ENCODE assay signal across 9 cellular contexts in genomic region chr6:159970659-159971063, GRCh38. TPM values are rescaled to one million over a fixed set of nuclear protein-coding genes. Genes with fewer than 3 reads are reported as not detected.
DNase-seq lines count a peak whose midpoint lies in the region; ATAC-seq and TF ChIP-seq lines count a peak whose summit lies in the region.
"Had no signal": no experiment of that assay in that cellular context is flagged by ENCODE, and none has a peak within 500 bp of the region (broad histone marks: within the 10 kb centered on the region; RNA-seq: fewer than 3 reads in every experiment).

No MANE protein-coding gene starts in this region.

- H3K4me3 Mint-ChIP-seq in chondrocyte (ENCODE audit: unreplicated experiment), result peak overlapping the region; percentile 91
- peak overlapping the region; percentile 95 for H3K4me3 Mint-ChIP-seq in nephron progenitor cell

- no peaks in the 10 kb centered on the region for H3K9me3 Mint-ChIP-seq in chondrocyte (ENCODE audit: low read depth)
- no peaks in the 10 kb centered on the region for H3K9me3 Mint-ChIP-seq in nephron progenitor cell

- H3K27ac Mint-ChIP-seq in chondrocyte (ENCODE audit: unreplicated experiment) (peak overlapping the region; percentile 98), nephron progenitor cell (peak overlapping the region; percentile 99)

- H3K27ac ChIP-seq in BLaER1 treated with 17β-estradiol and CSF1 and Interleukin-3, amounts not matched to agents 10 nM and 100 nM, result peak overlapping the region in 7 of 11 experiments; percentile 86 to 98 (median 94); a peak in 8 of 22 replicates
- H3K27ac ChIP-seq in KMS-11 (no peak overlapping the region), tibial nerve (peak overlapping the region in 2 of 4 donors; percentile 93 to 95)

- TF ChIP-seq EP300 in tibial nerve (IDR thresholded peaks at IDR 0.05), result no peak

- TF ChIP-seq POLR2A in tibial nerve (IDR thresholded peaks at IDR 0.05), result no peak

- H2AFZ ChIP-seq in KMS-11 (ENCODE audit: low read depth), result no peak overlapping the region

- H3K4me1 Mint-ChIP-seq in chondrocyte (ENCODE audit: low read depth) (peaks cover 57% of the 10 kb centered on the region), nephron progenitor cell (peaks cover 56% of the 10 kb centered on the region)

- H3K27me3 ChIP-seq in BLaER1 treated with 17β-estradiol and CSF1 and Interleukin-3, amounts not matched to agents 10 nM and 100 nM, result no peaks in the 10 kb centered on the region
- H3K27me3 ChIP-seq in KMS-11 (ENCODE audit: insufficient read depth, low read depth) (no peaks in the 10 kb centered on the region), tibial nerve (no peaks in the 10 kb centered on the region)

- DNase-seq in chondrocyte (ENCODE audit: low spot score) (no peak), nephron progenitor cell (no peak), putamen (ENCODE audit: low spot score) (no peak), tibial nerve (ENCODE audit: low spot score in 2 of 2) (no peak)
- no peak for DNase-seq in stimulated activated CD8-positive, alpha-beta memory T cell treated with anti-CD3 and anti-CD28 coated beads, Interleukin-4, amount 100 ng/mL, for 48 hours
- DNase-seq: GOT3 had no signal

- H3K4me1 ChIP-seq in BLaER1 treated with 17β-estradiol and CSF1 and Interleukin-3, amounts not matched to agents 10 nM and 100 nM, result peaks cover 53 to 83% (median 61%) of the 10 kb centered on the region in 10 experiments
- H3K4me1 ChIP-seq in KMS-11 (ENCODE audit: low read depth, poor library complexity, severe bottlenecking) (peaks cover 64% of the 10 kb centered on the region), tibial nerve (peaks cover 0 to 52% (median 19%) of the 10 kb centered on the region in 4 donors)

- H4K20me1 ChIP-seq in BLaER1 treated with 17β-estradiol and CSF1 and Interleukin-3, amounts not matched to agents 10 nM and 100 nM, result peaks cover 51 to 64% (median 56%) of the 10 kb centered on the region in 11 experiments
- H4K20me1 ChIP-seq in KMS-11 (ENCODE audit: insufficient read depth), result no peaks in the 10 kb centered on the region

- H3K27me3 Mint-ChIP-seq in chondrocyte (ENCODE audit: low read depth), result no peaks in the 10 kb centered on the region
- peaks cover 20% of the 10 kb centered on the region for H3K27me3 Mint-ChIP-seq in nephron progenitor cell (ENCODE audit: low read depth, poor library complexity)

- H3K9me3 ChIP-seq in BLaER1 treated with 17β-estradiol and CSF1 and Interleukin-3, amounts not matched to agents 10 nM and 100 nM (replicated peaks in 1 of 11), result no peaks in the 10 kb centered on the region
- no peaks in the 10 kb centered on the region for H3K9me3 ChIP-seq in tibial nerve

- TF ChIP-seq CTCF in KMS-11 (conservative IDR thresholded peaks at IDR 0.05; ENCODE audit: low read depth, low read length) (no peak), chondrocyte (IDR thresholded peaks at IDR 0.05) (no peak), nephron progenitor cell (IDR thresholded peaks at IDR 0.05) (no peak), tibial nerve (IDR thresholded peaks at IDR 0.05) (no peak)

- peaks cover 60% of the 10 kb centered on the region for H3K79me2 ChIP-seq in KMS-11 (ENCODE audit: insufficient read depth, low read depth)

- ATAC-seq in HG03025 (IDR thresholded peaks at IDR 0.05; ENCODE audit: low FRiP score, unreplicated experiment), result no peak

- H3K36me3 Mint-ChIP-seq in chondrocyte (ENCODE audit: low read depth) (peaks cover 3% of the 10 kb centered on the region), nephron progenitor cell (ENCODE audit: low read depth) (no peaks in the 10 kb centered on the region)

- 89 to 90% methylated on average over 18 of the region's 18 CpGs for WGBS in tibial nerve, 2 donors

- H3K36me3 ChIP-seq in BLaER1 treated with 17β-estradiol and CSF1 and Interleukin-3, amounts not matched to agents 10 nM and 100 nM, result peaks cover 0 to 5% (median 0%) of the 10 kb centered on the region in 11 experiments; a peak in 3 of 22 replicates
- H3K36me3 ChIP-seq in KMS-11 (ENCODE audit: insufficient read depth) (no peaks in the 10 kb centered on the region), tibial nerve (no peaks in the 10 kb centered on the region)

- H3K4me3 ChIP-seq in BLaER1 treated with 17β-estradiol and CSF1 and Interleukin-3, amounts not matched to agents 10 nM and 100 nM, result peak overlapping the region; percentile 86 to 99 (median 94)
- no peak overlapping the region for H3K4me3 ChIP-seq in KMS-11 (IDR thresholded peaks at IDR 0.05; ENCODE audit: insufficient read depth, low read depth, low read length)
- H3K4me3 ChIP-seq in tibial nerve, result no peak overlapping the region

- peak overlapping the region; percentile 74 to 97 (median 87) for H3K4me2 ChIP-seq in BLaER1 treated with 17β-estradiol and CSF1 and Interleukin-3, amounts not matched to agents 10 nM and 100 nM
- H3K4me2 ChIP-seq in KMS-11, result peak overlapping the region; percentile 95; the same call in 1 of the 2 replicates

- peak overlapping the region in 10 of 11 experiments; percentile 91 to 99 (median 96); a peak in 18 of 22 replicates for H3K9ac ChIP-seq in BLaER1 treated with 17β-estradiol and CSF1 and Interleukin-3, amounts not matched to agents 10 nM and 100 nM
- peak overlapping the region; percentile 81; the same call in 1 of the 2 replicates for H3K9ac ChIP-seq in KMS-11

RNA-seq across cellular contexts. Expression of gene IGF2R, which starts 1.8 kb away (rescaled TPM):
- total RNA-seq in chondrocyte (205 to 247 TPM (median 242 TPM) in 3 replicates), tibial nerve (10 to 100 TPM; 60.1 to 81.3 (median 68.5) TPM)

Comparison
In these comparisons a context has a peak if more than half of its experiments do, and no peak if none do; other contexts are left out.
1. H3K4me3 ChIP-seq: peak in BLaER1 treated with 17β-estradiol and CSF1 and Interleukin-3, amounts not matched to agents 10 nM and 100 nM (10 of 10); none in KMS-11 (single experiment) and tibial nerve (0 of 4).